In the genomic region with DNA sequence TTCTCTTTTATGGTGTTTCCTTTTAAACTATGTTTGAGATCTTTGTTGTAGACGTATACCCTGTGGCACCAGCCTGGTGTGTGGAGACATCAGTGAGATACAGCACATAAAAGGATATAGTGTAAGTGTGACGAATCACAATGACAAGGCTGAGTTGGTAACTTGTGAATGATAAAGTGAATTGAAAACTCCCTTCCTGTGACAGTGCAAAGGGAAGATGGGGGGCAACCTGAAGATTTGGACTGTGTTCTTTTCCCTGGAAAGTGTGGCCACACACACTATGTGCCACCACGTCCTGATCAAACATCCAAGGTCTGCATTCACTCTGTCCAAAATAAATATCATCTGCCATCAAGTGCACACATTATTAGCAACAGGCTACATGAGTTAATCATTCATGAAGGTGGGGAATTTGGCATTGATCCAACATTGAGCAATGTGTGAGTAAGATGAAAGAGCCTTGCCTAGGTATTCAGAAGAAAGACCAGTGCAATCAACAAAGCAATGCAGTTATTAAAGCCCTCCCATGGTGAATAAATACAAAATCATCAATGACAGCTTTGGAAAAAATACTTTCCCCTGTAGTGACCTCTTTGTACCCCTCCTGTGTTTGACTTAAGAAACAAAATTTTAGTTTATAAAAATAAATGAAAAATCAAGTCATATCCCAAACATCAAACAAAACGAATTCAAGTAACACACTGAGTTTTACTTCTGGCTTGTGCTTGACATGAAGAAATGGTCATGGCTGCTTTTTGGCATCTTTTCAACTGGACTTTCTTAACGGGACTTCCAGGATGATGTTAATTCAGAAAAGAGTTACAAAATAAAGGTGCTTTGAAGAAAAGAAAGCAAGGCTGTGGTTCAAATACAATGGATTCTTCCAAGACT, we compare ENCODE assay signal across 17 cellular contexts.
DNase-seq lines count a peak whose midpoint lies in the region; ATAC-seq and TF ChIP-seq lines count a peak whose summit lies in the region.
"Had no signal": no experiment of that assay in that cellular context is flagged by ENCODE, and none has a peak within 500 bp of the region (broad histone marks: within the 10 kb centered on the region; RNA-seq: fewer than 3 reads in every experiment).

No MANE protein-coding gene starts in this region.

- WGBS in hepatocyte (ENCODE audit: low lambda C conversion rate, missing lambda C conversion rate): 74% methylated on average over 5 of the region's 5 CpGs

- H3K9me3 Mint-ChIP-seq in MCF 10A (ENCODE audit: unreplicated experiment): no peaks in the 10 kb centered on the region
- H3K9me3 Mint-ChIP-seq: HFFc6; stimulated activated effector memory CD8-positive, alpha-beta T cell treated with anti-CD3 and anti-CD28 coated beads, Interleukin-12 subunit alpha, Interleukin-12 subunit beta, amount 100 ng/mL, for 72 hours had no signal

- H3K36me3 ChIP-seq in breast epithelium: no peaks in the 10 kb centered on the region
- no peaks in the 10 kb centered on the region for H3K36me3 ChIP-seq in PC-9 (ENCODE audit: low read depth)
- no peaks in the 10 kb centered on the region for H3K36me3 ChIP-seq in hepatocyte (replicated peaks; ENCODE audit: insufficient read depth, low read depth)
- H3K36me3 ChIP-seq: adrenal gland had no signal

- DNase-seq in MCF 10A (ENCODE audit: unreplicated experiment) (peak; percentile 90), breast epithelium (ENCODE audit: low spot score in 2 of 2) (no peak), PC-9 (peak; percentile 9 to 62), hepatocyte (ENCODE audit: low spot score) (peak; percentile 80), NCI-H1694 treated with DMSO at 0.1 percent for 48 hours (lab: John Stamatoyannopoulos, UW) (no peak), ureter (ENCODE audit: low spot score) (no peak), NCI-H2029 treated with DMSO at 0.1 percent for 48 hours (lab: John Stamatoyannopoulos, UW) (no peak)
- DNase-seq: activated T-cell treated with anti-CD3 and anti-CD28 coated beads for 4 hours; adrenal gland; effector CD4-positive, alpha-beta T cell; HFFc6; NCI-H2171 treated with DMSO at 0.1 percent for 48 hours; SHP77; stimulated activated CD4-positive, alpha-beta T cell treated with anti-CD3 and anti-CD28 coated beads, Interleukin-2, amount 100 ng/mL, for 24 hours had no signal

- no peaks in the 10 kb centered on the region for H3K79me2 ChIP-seq in PC-9 (ENCODE audit: low read depth)
- no peaks in the 10 kb centered on the region for H3K79me2 ChIP-seq in hepatocyte

- H3K27me3 ChIP-seq in breast epithelium (no peaks in the 10 kb centered on the region), PC-9 (ENCODE audit: insufficient read depth, low read depth) (no peaks in the 10 kb centered on the region), hepatocyte (no peaks in the 10 kb centered on the region)
- H3K27me3 ChIP-seq: adrenal gland had no signal

- H4K20me1 ChIP-seq in PC-9 (ENCODE audit: insufficient read depth) (no peaks in the 10 kb centered on the region), hepatocyte (ENCODE audit: insufficient read depth, poor library complexity, severe bottlenecking) (no peaks in the 10 kb centered on the region)

- H3F3A ChIP-seq in PC-9 (ENCODE audit: insufficient read depth, low read depth): no peaks in the 10 kb centered on the region

- no peaks in the 10 kb centered on the region for H3K27me3 Mint-ChIP-seq in MCF 10A (ENCODE audit: insufficient read depth, unreplicated experiment)

- intact Hi-C loops in MCF 10A (cut with micrococcal nuclease) (no loop called here), breast epithelium (cut with DNase I; ENCODE audit: low total_unique reads) (no loop called here), PC-9 (cut with micrococcal nuclease; ENCODE audit: unreplicated experiment) (no loop called here)

- ATAC-seq in HG02588 (IDR thresholded peaks at IDR 0.05; ENCODE audit: unreplicated experiment): no peak
- ATAC-seq: stimulated activated effector memory CD8-positive, alpha-beta T cell treated with anti-CD3 and anti-CD28 coated beads, Interleukin-12 subunit alpha, Interleukin-12 subunit beta, amount 100 ng/mL, for 72 hours had no signal

- H3K36me3 Mint-ChIP-seq in MCF 10A (ENCODE audit: insufficient read depth, unreplicated experiment): peaks cover 4% of the 10 kb centered on the region
- H3K36me3 Mint-ChIP-seq: stimulated activated effector memory CD8-positive, alpha-beta T cell treated with anti-CD3 and anti-CD28 coated beads, Interleukin-12 subunit alpha, Interleukin-12 subunit beta, amount 100 ng/mL, for 72 hours had no signal

- no peak for TF ChIP-seq POLR2A in breast epithelium (IDR thresholded peaks at IDR 0.05)

- H3K4me2 ChIP-seq in PC-9: no peak overlapping the region
- H3K4me2 ChIP-seq in hepatocyte: no peak overlapping the region

- H3K4me1 ChIP-seq in breast epithelium (no peaks in the 10 kb centered on the region), PC-9 (replicated peaks; ENCODE audit: insufficient read depth) (peaks cover 8% of the 10 kb centered on the region; the same call in 1 of the 2 replicates), hepatocyte (ENCODE audit: insufficient read depth) (no peaks in the 10 kb centered on the region)
- H3K4me1 ChIP-seq: adrenal gland had no signal

- POLR2A ChIA-PET in MCF 10A (lab: Yijun Ruan, JAX): interaction anchor here (0.7 kb wide), 1 partner anchor 1323 kb away, joined by 3 read pairs; no protein-coding TSS in a partner anchor
- POLR2A ChIA-PET in PC-9 (lab: Charles Lee; ENCODE audit: unreplicated experiment): no interaction called here

- H3K27ac ChIP-seq in breast epithelium (no peak overlapping the region), PC-9 (no peak overlapping the region), hepatocyte (no peak overlapping the region)
- H3K27ac ChIP-seq: adrenal gland, VCaP had no signal

- no peak overlapping the region for H3K4me3 Mint-ChIP-seq in MCF 10A (ENCODE audit: unreplicated experiment)
- H3K4me3 Mint-ChIP-seq: HFFc6; stimulated activated effector memory CD8-positive, alpha-beta T cell treated with anti-CD3 and anti-CD28 coated beads, Interleukin-12 subunit alpha, Interleukin-12 subunit beta, amount 100 ng/mL, for 72 hours had no signal

- H3K9me2 ChIP-seq in PC-9 (ENCODE audit: insufficient read depth): 0 out of 2 replicates have a peak, but pooled peaks cover 7% of the 10 kb centered on the region
- no peaks in the 10 kb centered on the region for H3K9me2 ChIP-seq in hepatocyte (replicated peaks; ENCODE audit: insufficient read depth)

- H3K9me3 ChIP-seq in breast epithelium (no peaks in the 10 kb centered on the region), PC-9 (ENCODE audit: insufficient read depth, low read depth) (no peaks in the 10 kb centered on the region), hepatocyte (ENCODE audit: low read depth) (no peaks in the 10 kb centered on the region)
- H3K9me3 ChIP-seq: adrenal gland had no signal

- H3K4me3 ChIP-seq in breast epithelium: no peak overlapping the region
- H3K4me3 ChIP-seq in PC-9: no peak overlapping the region
- H3K4me3 ChIP-seq in hepatocyte: no peak overlapping the region
- H3K4me3 ChIP-seq: adrenal gland had no signal

- CTCF ChIA-PET in MCF 10A (lab: Yijun Ruan, JAX) (interaction anchor here (1.0 kb wide), 1 partner anchor 467 kb away, joined by 3 read pairs; no protein-coding TSS in a partner anchor), PC-9 (lab: Charles Lee) (no interaction called here)

- peaks cover 18% of the 10 kb centered on the region for H3K4me1 Mint-ChIP-seq in MCF 10A (ENCODE audit: insufficient read depth, unreplicated experiment)
- H3K4me1 Mint-ChIP-seq: stimulated activated effector memory CD8-positive, alpha-beta T cell treated with anti-CD3 and anti-CD28 coated beads, Interleukin-12 subunit alpha, Interleukin-12 subunit beta, amount 100 ng/mL, for 72 hours had no signal

- no peak overlapping the region for H3K27ac Mint-ChIP-seq in MCF 10A (ENCODE audit: low read depth, unreplicated experiment)
- H3K27ac Mint-ChIP-seq: HFFc6; stimulated activated effector memory CD8-positive, alpha-beta T cell treated with anti-CD3 and anti-CD28 coated beads, Interleukin-12 subunit alpha, Interleukin-12 subunit beta, amount 100 ng/mL, for 72 hours had no signal

- no TSS peak for BruUV-seq in MCF 10A (replicated peaks; lab: Mats Ljungman, UMichigan)
- no TSS peak for BruUV-seq in PC-9 (replicated peaks; lab: Mats Ljungman, UMichigan)

- H2AFZ ChIP-seq in PC-9 (no peak overlapping the region), hepatocyte (no peak overlapping the region)

- TF ChIP-seq CTCF in MCF 10A (IDR thresholded peaks at IDR 0.05; ENCODE audit: unreplicated experiment) (no peak), breast epithelium (IDR thresholded peaks at IDR 0.05) (no peak), PC-9 (conservative IDR thresholded peaks at IDR 0.05) (no peak), hepatocyte (IDR thresholded peaks at IDR 0.05; ENCODE audit: poor library complexity) (no peak)

Comparison
In these comparisons a context has a peak if more than half of its experiments do, and no peak if none do; other contexts are left out.
1. DNase-seq: peak in MCF 10A (single experiment), PC-9 (2 of 2) and hepatocyte (single experiment); none in breast epithelium (0 of 2), NCI-H1694 treated with DMSO at 0.1 percent for 48 hours (single experiment), ureter (single experiment) and NCI-H2029 treated with DMSO at 0.1 percent for 48 hours (single experiment).